ENCODE assay signal across 8 cellular contexts in the genomic region with DNA sequence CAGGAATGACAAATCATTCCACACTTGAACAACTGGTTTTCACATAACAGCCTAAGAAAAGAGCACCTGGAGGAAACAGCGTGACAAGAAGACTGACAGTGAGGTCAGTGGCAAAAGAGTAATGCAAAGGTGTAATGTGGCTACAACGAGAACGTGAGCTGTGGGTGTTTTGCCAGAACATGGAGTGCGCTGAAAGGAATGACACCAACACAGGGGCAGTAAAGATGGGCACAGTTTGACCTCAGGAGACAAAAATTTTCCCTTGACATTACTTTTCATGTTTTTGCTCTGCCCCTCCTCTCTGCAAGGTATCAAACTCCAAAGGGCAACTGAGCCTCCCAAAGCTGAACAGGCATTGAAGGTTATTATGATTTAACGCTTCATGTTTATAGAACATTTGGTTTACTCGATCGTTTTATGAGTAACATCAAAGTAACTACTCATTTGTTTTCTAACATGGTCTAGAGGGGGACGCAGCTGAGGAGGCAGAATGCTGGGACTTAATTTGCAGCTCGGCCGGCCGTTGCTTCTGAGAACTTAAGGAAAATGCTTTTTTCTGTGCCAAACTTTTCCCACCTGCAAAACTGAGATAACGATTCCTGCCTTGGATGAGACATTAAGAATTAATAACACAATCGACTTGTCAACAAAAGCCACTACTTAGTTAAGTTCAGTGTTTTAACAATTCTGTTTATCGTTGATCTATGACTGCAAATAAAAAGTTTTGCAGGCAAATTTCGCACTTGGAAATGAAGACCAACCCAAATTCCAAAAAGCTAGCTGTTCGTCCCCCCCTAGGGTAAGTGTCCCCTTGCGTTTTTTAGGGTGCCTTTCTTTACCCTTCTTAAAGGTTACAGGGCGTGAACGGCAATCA. TPM values are rescaled to one million over a fixed set of nuclear protein-coding genes. Genes with fewer than 3 reads are reported as not detected.
DNase-seq lines count a peak whose midpoint lies in the region; ATAC-seq and TF ChIP-seq lines count a peak whose summit lies in the region.

No MANE protein-coding gene starts in this region.

- H3K27me3 Mint-ChIP-seq in T-helper 1 cell treated with Interleukin-12 subunit alpha and Interleukin-12 subunit beta and Interleukin-4 antibody, amounts not matched to agents 30 μg/mL and 1 μg/mL, for 36 hours (ENCODE audit: low read depth) = peaks cover 8% of the 10 kb centered on the region

- peak overlapping the region; percentile 85 for H3K27ac Mint-ChIP-seq in T-helper 1 cell treated with Interleukin-12 subunit alpha and Interleukin-12 subunit beta and Interleukin-4 antibody, amounts not matched to agents 30 μg/mL and 1 μg/mL, for 36 hours

- TF ChIP-seq POLR2A in suprapubic skin (IDR thresholded peaks at IDR 0.05) = no peak

- no peak for TF ChIP-seq CTCF in suprapubic skin (IDR thresholded peaks at IDR 0.05)

- peaks cover 18% of the 10 kb centered on the region for H3K4me1 Mint-ChIP-seq in T-helper 1 cell treated with Interleukin-12 subunit alpha and Interleukin-12 subunit beta and Interleukin-4 antibody, amounts not matched to agents 30 μg/mL and 1 μg/mL, for 36 hours (ENCODE audit: low read depth)

- no peaks in the 10 kb centered on the region for H3K9me3 Mint-ChIP-seq in T-helper 1 cell treated with Interleukin-12 subunit alpha and Interleukin-12 subunit beta and Interleukin-4 antibody, amounts not matched to agents 30 μg/mL and 1 μg/mL, for 36 hours

- 16% methylated on average over 19 of the region's 19 CpGs for WGBS in suprapubic skin

- H3K27me3 ChIP-seq in layer of hippocampus (ENCODE audit: control insufficient read depth, insufficient read depth, low read length) (no peaks in the 10 kb centered on the region), suprapubic skin (no peaks in the 10 kb centered on the region)

- TF ChIP-seq EP300 in suprapubic skin (IDR thresholded peaks at IDR 0.05) = no peak

- DNase-seq in T-helper 1 cell = no peak
- peak in 1 of 2 donors; percentile 34 for DNase-seq in suprapubic skin (ENCODE audit: low spot score in 2 of 2)
- DNase-seq in AG08395 (ENCODE audit: low spot score) = no peak

- peak overlapping the region; percentile 90 for H3K4me3 Mint-ChIP-seq in T-helper 1 cell treated with Interleukin-12 subunit alpha and Interleukin-12 subunit beta and Interleukin-4 antibody, amounts not matched to agents 30 μg/mL and 1 μg/mL, for 36 hours

- peak overlapping the region; percentile 65 for H3K4me3 ChIP-seq in suprapubic skin

- peaks cover 13% of the 10 kb centered on the region for H3K36me3 Mint-ChIP-seq in T-helper 1 cell treated with Interleukin-12 subunit alpha and Interleukin-12 subunit beta and Interleukin-4 antibody, amounts not matched to agents 30 μg/mL and 1 μg/mL, for 36 hours (ENCODE audit: low read depth)

- H3K36me3 ChIP-seq in suprapubic skin = peaks cover 16% of the 10 kb centered on the region

- H3K4me1 ChIP-seq in suprapubic skin = peaks cover 17% of the 10 kb centered on the region

- no peaks in the 10 kb centered on the region for H3K9me3 ChIP-seq in suprapubic skin

- H3K27ac ChIP-seq in angular gyrus (ENCODE audit: low read depth, low read length) = peak overlapping the region; percentile 76
- peak overlapping the region; percentile 84 for H3K27ac ChIP-seq in layer of hippocampus (ENCODE audit: low read depth, low read length)
- H3K27ac ChIP-seq in suprapubic skin = peak overlapping the region; percentile 93

- ATAC-seq in GM19328 (IDR thresholded peaks at IDR 0.05; ENCODE audit: unreplicated experiment) (no peak), HG02852 (IDR thresholded peaks at IDR 0.05; ENCODE audit: unreplicated experiment) (no peak)

RNA-seq across cellular contexts. Expression of gene HAUS4, which starts 1.0 kb away (rescaled TPM):
- 100 to 1,000 TPM in 2 of 4 donors, 10 to 100 TPM in 2; 43.1 to 119 (median 96.3) TPM for total RNA-seq in suprapubic skin

RNA-seq across cellular contexts. Expression of gene AJUBA, which starts 26.4 kb away (rescaled TPM):
- total RNA-seq in suprapubic skin = 100 to 1,000 TPM in 1 of 4 donors, 10 to 100 TPM in 3; 66.0 to 120 (median 79.2) TPM

RNA-seq across cellular contexts. Expression of gene PRMT5, which starts 26.8 kb away (rescaled TPM):
- 10 to 100 TPM; 44.0 to 58.4 (median 50.3) TPM for total RNA-seq in suprapubic skin

RNA-seq across cellular contexts. Expression of gene RBM23, which starts 37.0 kb away (rescaled TPM):
- 100 to 1,000 TPM in 1 of 4 donors, 10 to 100 TPM in 3; 64.5 to 104 (median 93.0) TPM for total RNA-seq in suprapubic skin

RNA-seq across cellular contexts. Expression of gene C14orf93, which starts 54.0 kb away (rescaled TPM):
- total RNA-seq in suprapubic skin = 10 to 100 TPM; 19.1 to 32.9 (median 24.3) TPM
